Comparison of ENCODE assay signal across 9 cellular contexts in the genomic region with DNA sequence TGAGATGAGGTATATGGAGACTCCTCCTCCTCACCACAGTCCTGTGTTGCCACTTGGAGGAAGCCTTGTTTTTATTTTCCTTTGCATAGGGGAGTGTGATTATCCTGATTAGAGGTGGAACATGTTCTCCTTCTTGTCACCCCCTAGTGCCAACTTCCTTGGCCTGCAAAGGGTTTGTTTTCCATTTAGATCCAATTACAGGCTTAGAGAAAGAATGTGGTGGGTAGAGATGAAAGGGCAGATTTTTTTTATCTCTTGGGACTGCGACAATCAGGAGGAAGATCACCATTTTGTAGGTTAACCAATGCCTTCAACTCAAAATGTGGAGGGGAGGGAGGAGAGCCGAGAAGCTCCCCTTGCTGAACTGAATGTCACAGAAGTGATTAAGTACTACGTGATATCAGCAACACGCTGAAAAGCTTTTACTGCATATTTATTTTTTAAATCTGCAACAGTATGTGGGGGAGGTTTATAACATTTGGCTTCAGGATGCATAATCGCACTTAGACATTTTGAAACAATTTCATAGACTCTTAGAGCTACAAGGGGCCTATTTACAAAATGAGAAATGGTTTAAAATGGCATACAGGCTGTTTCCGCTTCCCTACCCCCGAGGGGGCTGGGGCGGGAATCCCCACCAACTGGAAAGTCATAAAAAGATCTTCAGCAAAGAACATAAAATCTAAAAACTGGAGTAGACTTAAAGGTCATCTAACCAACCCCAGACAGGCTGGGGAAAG. TPM values are rescaled to one million over a fixed set of nuclear protein-coding genes. Genes with fewer than 3 reads are reported as not detected.
A peak's percentile ranks its signal among the peaks of the same experiment; 100 is the strongest.
DNase-seq lines count a peak whose midpoint lies in the region; ATAC-seq and TF ChIP-seq lines count a peak whose summit lies in the region.
"Had no signal": no experiment of that assay in that cellular context is flagged by ENCODE, and none has a peak within 500 bp of the region (broad histone marks: within the 10 kb centered on the region; RNA-seq: fewer than 3 reads in every experiment).

No MANE protein-coding gene starts in this region.

- H3K9me3 Mint-ChIP-seq in Caco-2 (ENCODE audit: unreplicated experiment), result no peaks in the 10 kb centered on the region
- no peaks in the 10 kb centered on the region for H3K9me3 Mint-ChIP-seq in neural crest cell

- intact Hi-C loops in Caco-2 (cut with micrococcal nuclease; ENCODE audit: unreplicated experiment) (no loop called here), ascending aorta (cut with DNase I) (loop anchor here (5.0 kb wide), 1 partner anchor 48 kb away; no protein-coding TSS in a partner anchor)

- H3K9me3 ChIP-seq in Caco-2, result no peaks in the 10 kb centered on the region
- H3K9me3 ChIP-seq in ascending aorta, result no peaks in the 10 kb centered on the region

- POLR2A ChIA-PET in Caco-2 (lab: Charles Lee), result no interaction called here

- ATAC-seq in GM21786 (IDR thresholded peaks at IDR 0.05; ENCODE audit: unreplicated experiment), result peak; percentile 7

- peak overlapping the region; percentile 81 to 91 for H3K27ac ChIP-seq in ascending aorta

- no peak for TF ChIP-seq CTCF in Caco-2 (IDR thresholded peaks at IDR 0.05; ENCODE audit: insufficient read depth in 1 of 2, low read depth in 1 of 2, low read length in 1 of 2, severe bottlenecking in 1 of 2, unreplicated experiment in 1 of 2)
- no peak for TF ChIP-seq CTCF in ascending aorta (IDR thresholded peaks at IDR 0.05)
- no peak for TF ChIP-seq CTCF in neural crest cell (conservative IDR thresholded peaks at IDR 0.05)

- DNase-seq in Caco-2, result peak in 1 of 2 experiments; percentile 19
- no peak for DNase-seq in ascending aorta (ENCODE audit: low spot score in 2 of 2)
- no peak for DNase-seq in neural crest cell (ENCODE audit: low read depth, low spot score)
- no peak for DNase-seq in NCI-H1694 (lab: John Stamatoyannopoulos, UW)
- no peak for DNase-seq in GM19238 (ENCODE audit: insufficient read length, low spot score)
- DNase-seq in occipital lobe (lab: John Stamatoyannopoulos, UW), result no peak
- DNase-seq in activated CD8-positive, alpha-beta memory T cell treated with anti-CD3 and anti-CD28 coated beads, Interleukin-2, amount 50 U/mL, for 4 hours, result no peak
- DNase-seq: NCI-H1092 treated with DMSO at 0.1 percent for 48 hours had no signal

- H3K27me3 ChIP-seq in Caco-2 (replicated peaks; ENCODE audit: control insufficient read depth, insufficient read depth, low read length), result no peaks in the 10 kb centered on the region
- H3K27me3 ChIP-seq in ascending aorta, result no peaks in the 10 kb centered on the region

- no TSS peak for BruUV-seq in Caco-2 (replicated peaks; lab: Mats Ljungman, UMichigan)

- H3K36me3 ChIP-seq in Caco-2 (ENCODE audit: control insufficient read depth, insufficient read depth, low read length) (no peaks in the 10 kb centered on the region), ascending aorta (peaks cover 13 to 60% of the 10 kb centered on the region in 2 donors)

- H3K27me3 Mint-ChIP-seq in Caco-2 (ENCODE audit: insufficient read depth, unreplicated experiment) (no peaks in the 10 kb centered on the region), neural crest cell (ENCODE audit: low read depth) (no peaks in the 10 kb centered on the region)

- H3K4me1 Mint-ChIP-seq in Caco-2 (ENCODE audit: low read depth, unreplicated experiment), result peaks cover 32% of the 10 kb centered on the region
- peaks cover 83% of the 10 kb centered on the region for H3K4me1 Mint-ChIP-seq in neural crest cell

- peak overlapping the region; percentile 42 for H3K27ac Mint-ChIP-seq in Caco-2 (ENCODE audit: unreplicated experiment)
- H3K27ac Mint-ChIP-seq in neural crest cell (ENCODE audit: unreplicated experiment), result no peak overlapping the region

- H3K4me3 Mint-ChIP-seq in Caco-2 (ENCODE audit: unreplicated experiment), result peak overlapping the region; percentile 65
- peak overlapping the region; percentile 73 for H3K4me3 Mint-ChIP-seq in neural crest cell

- CTCF ChIA-PET in Caco-2 (lab: Charles Lee), result no interaction called here

- peaks cover 18% of the 10 kb centered on the region for H3K36me3 Mint-ChIP-seq in Caco-2 (ENCODE audit: insufficient read depth, unreplicated experiment)
- H3K36me3 Mint-ChIP-seq in neural crest cell (ENCODE audit: low read depth), result peaks cover 4% of the 10 kb centered on the region

- H3K4me3 ChIP-seq in Caco-2 (ENCODE audit: low read depth, low read length) (no peak overlapping the region), ascending aorta (peak overlapping the region; percentile 36 to 77)

- H3K4me1 ChIP-seq in Caco-2 (peaks cover 45% of the 10 kb centered on the region), ascending aorta (peaks cover 7 to 33% of the 10 kb centered on the region in 2 donors)

RNA-seq across cellular contexts. Expression of a gene that starts 2.4 kb away (rescaled TPM):
- 23.9 and 24.7 TPM in 2 replicates for total RNA-seq in Caco-2 (2022)
- 634 TPM for total RNA-seq in ascending aorta
- 28.4 and 29.0 TPM in 2 replicates for total RNA-seq in neural crest cell
- 2.2 TPM for total RNA-seq in occipital lobe

Comparison
In these comparisons a context has a peak if more than half of its experiments do, and no peak if none do; other contexts are left out.
1. RNA of a gene that starts 2.4 kb away (total RNA-seq): 634 TPM in ascending aorta (single experiment); 28.4 to 29.0 TPM in neural crest cell, 23.9 to 24.7 TPM in Caco-2 and 2.2 TPM in occipital lobe (single experiment); every median in the first group is over 10 times any median in the second.